1 cellular context compared by ENCODE assay signal in genomic region chr12:64403708-64404469, GRCh38.
TF ChIP-seq lines count a peak whose summit lies in the region.

Gene XPOT (plus strand): TSS chr12:64404392. CDS start chr12:64410036, 5,644 bp downstream.

TF ChIP-seq in K562, 482 proteins besides CTCF, POLR2A, EP300 and RAD21 (continued from another document and continues in another):
- TF ChIP-seq CHD7 (IDR thresholded peaks at IDR 0.05; ENCODE audit: low read depth, low read length) (no peak), ZKSCAN8 (CRISPR knock-in tag; IDR thresholded peaks at IDR 0.05) (no peak), USF1 (CRISPR knock-in tag; IDR thresholded peaks at IDR 0.05) (no peak; the same call in 1 of the 2 replicates), ARID3B (CRISPR knock-in tag; IDR thresholded peaks at IDR 0.05; ENCODE audit: borderline replicate concordance) (no peak), ZNF512 (tag; IDR thresholded peaks at IDR 0.05) (no peak), SAFB2 (IDR thresholded peaks at IDR 0.05; ENCODE audit: borderline replicate concordance, low read depth, low read length, severe bottlenecking) (no peak), ARID1B (IDR thresholded peaks at IDR 0.05) (no peak), TFE3 (CRISPR knock-in tag; IDR thresholded peaks at IDR 0.05) (no peak), ZNF324 (CRISPR knock-in tag; IDR thresholded peaks at IDR 0.05) (no peak), PBX2 (CRISPR knock-in tag; IDR thresholded peaks at IDR 0.05; ENCODE audit: low read depth) (no peak), PBX2 (tag; conservative IDR thresholded peaks at IDR 0.05; ENCODE audit: low read depth) (no peak; the same call in 1 of the 2 replicates), MIER1 (IDR thresholded peaks at IDR 0.05; ENCODE audit: low read depth) (no peak), NR4A1 (CRISPR knock-in tag; IDR thresholded peaks at IDR 0.05) (no peak), NR4A1 (tag; IDR thresholded peaks at IDR 0.05) (no peak), HDAC2 (IDR thresholded peaks at IDR 0.05) (no peak), NR2C1 (IDR thresholded peaks at IDR 0.05) (no peak), NR2C1 (tag; IDR thresholded peaks at IDR 0.05) (no peak), CREB5 (CRISPR knock-in tag; IDR thresholded peaks at IDR 0.05) (no peak), OTX1 (CRISPR knock-in tag; IDR thresholded peaks at IDR 0.05) (0 out of 2 replicates have a peak, but pooled peaks have one; percentile 26), TCF15 (CRISPR knock-in tag; IDR thresholded peaks at IDR 0.05) (no peak), NR0B1 (IDR thresholded peaks at IDR 0.05; ENCODE audit: partially characterized antibody) (no peak), CREM (IDR thresholded peaks at IDR 0.05; ENCODE audit: low read depth) (peak; percentile 92), ZZZ3 (IDR thresholded peaks at IDR 0.05) (no peak), ZBTB9 (CRISPR knock-in tag; IDR thresholded peaks at IDR 0.05) (no peak; the same call in 1 of the 2 replicates), HNRNPK (IDR thresholded peaks at IDR 0.05; ENCODE audit: low read depth, low read length, poor library complexity, severe bottlenecking) (no peak), JUND (IDR thresholded peaks at IDR 0.05; ENCODE audit: borderline replicate concordance, low read depth, low read length) (peak; percentile 79), JUND (tag; IDR thresholded peaks at IDR 0.05; ENCODE audit: borderline replicate concordance, low read depth, low read length) (peak; percentile 21; the same call in 1 of the 3 replicates), U2AF2 (optimal IDR thresholded peaks at IDR 0.05; ENCODE audit: low read depth, low read length) (no peak), E2F5 (CRISPR knock-in tag; IDR thresholded peaks at IDR 0.05) (no peak)
